Comparison of ENCODE assay signal across 8 cellular contexts in the genomic region with DNA sequence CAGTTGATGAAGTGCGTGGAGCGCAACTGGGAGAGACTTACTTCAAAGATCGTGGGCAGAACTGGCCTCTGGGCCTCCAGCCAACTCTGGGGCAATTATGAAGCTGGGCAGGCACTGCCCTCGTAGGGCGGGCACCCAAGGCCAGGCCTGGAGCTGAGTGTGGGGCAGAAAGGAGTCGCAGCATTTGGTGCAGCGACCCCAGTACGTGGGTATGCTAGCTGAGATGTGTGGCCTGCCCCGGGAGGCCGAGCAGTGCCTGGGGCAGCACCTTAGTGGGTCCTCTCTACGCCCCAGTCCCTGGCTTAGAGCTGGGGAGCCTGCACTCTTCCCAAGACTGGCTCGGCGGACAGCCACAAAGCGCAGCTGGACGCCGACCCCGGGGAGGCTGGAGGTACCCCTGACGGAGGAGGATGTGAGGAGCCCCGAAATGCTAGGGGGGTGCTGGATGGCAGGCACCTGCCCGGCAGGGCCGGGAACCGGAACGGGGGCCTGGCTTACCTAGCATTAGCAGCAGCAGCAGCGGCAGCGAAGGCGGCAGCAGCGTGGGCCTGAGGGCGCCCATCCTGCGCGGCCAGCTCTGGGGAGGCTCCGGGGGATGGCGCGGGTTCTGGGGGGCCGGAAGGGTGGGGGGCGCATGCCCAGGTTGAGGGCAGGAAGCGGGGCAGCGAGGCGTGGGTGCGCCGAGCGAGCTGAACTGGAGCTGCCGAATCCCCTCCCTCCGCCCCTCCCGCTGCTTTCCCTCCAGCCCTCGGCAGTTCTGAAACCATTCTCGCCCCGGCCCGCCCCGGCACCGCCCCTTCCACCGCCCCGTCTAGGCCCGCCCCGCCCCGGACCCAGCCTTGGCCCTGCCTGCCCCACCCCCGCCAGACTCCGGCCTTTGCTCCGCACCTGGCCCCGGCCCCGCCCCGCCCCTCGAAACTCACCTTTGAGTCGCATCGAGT. TPM values are rescaled to one million over a fixed set of nuclear protein-coding genes. Genes with fewer than 3 reads are reported as not detected.
DNase-seq lines count a peak whose midpoint lies in the region; ATAC-seq and TF ChIP-seq lines count a peak whose summit lies in the region.

A gene with protein sequence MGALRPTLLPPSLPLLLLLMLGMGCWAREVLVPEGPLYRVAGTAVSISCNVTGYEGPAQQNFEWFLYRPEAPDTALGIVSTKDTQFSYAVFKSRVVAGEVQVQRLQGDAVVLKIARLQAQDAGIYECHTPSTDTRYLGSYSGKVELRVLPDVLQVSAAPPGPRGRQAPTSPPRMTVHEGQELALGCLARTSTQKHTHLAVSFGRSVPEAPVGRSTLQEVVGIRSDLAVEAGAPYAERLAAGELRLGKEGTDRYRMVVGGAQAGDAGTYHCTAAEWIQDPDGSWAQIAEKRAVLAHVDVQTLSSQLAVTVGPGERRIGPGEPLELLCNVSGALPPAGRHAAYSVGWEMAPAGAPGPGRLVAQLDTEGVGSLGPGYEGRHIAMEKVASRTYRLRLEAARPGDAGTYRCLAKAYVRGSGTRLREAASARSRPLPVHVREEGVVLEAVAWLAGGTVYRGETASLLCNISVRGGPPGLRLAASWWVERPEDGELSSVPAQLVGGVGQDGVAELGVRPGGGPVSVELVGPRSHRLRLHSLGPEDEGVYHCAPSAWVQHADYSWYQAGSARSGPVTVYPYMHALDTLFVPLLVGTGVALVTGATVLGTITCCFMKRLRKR (minus strand): TSS at position 709 of the 941 bp plus-strand sequence. CDS start 147 bp downstream, at position 562.

- CTCF ChIA-PET in CD4-positive, alpha-beta memory T cell (lab: Charles Lee; ENCODE audit: partially characterized antibody) = interaction anchor here (0.7 to 6.1 kb wide), 8 partner anchors 12 to 278 kb away, joined by 3 to 83 read pairs (median 6); partner anchors contain the start of gene KCNJ9

- intact Hi-C loops in CD4-positive, alpha-beta memory T cell (cut with micrococcal nuclease) = loop anchor here (1.0 to 10.0 kb wide), 6 partner anchors 13 to 1293 kb away; partner anchors contain the start of genes PIGM, TAGLN2, UFC1 and USP21
- intact Hi-C loops in natural killer cell (cut with micrococcal nuclease) = loop anchor here (2.0 kb wide), 1 partner anchor 13 kb away; no protein-coding TSS in a partner anchor

- TF ChIP-seq CTCF in Peyer's patch (IDR thresholded peaks at IDR 0.05) = no peak
- no peak for TF ChIP-seq CTCF in natural killer cell (IDR thresholded peaks at IDR 0.05)

- peak within 1 kb of the TSS; percentile 81 to 84 for H3K4me3 ChIP-seq in CD4-positive, alpha-beta memory T cell (ENCODE audit: low read length in 2 of 2)
- H3K4me3 ChIP-seq in HUES64 (ENCODE audit: low read length) (peak within 1 kb of the TSS; percentile 73), Peyer's patch (peak within 1 kb of the TSS; percentile 73 to 94 (median 85))

- H3K4me3 Mint-ChIP-seq in CD4-positive, alpha-beta memory T cell = peak within 1 kb of the TSS; percentile 85 to 92 (median 89)
- peak within 1 kb of the TSS; percentile 84 to 94 for H3K4me3 Mint-ChIP-seq in activated T-cell treated with anti-CD3 and anti-CD28 coated beads, Interleukin-2, amount 50 U/mL, for 72 hours
- peak within 1 kb of the TSS; percentile 95 for H3K4me3 Mint-ChIP-seq in natural killer cell

- no peaks in the 10 kb centered on the region for H3K9me3 ChIP-seq in CD4-positive, alpha-beta memory T cell (ENCODE audit: control insufficient read depth in 1 of 2, low read length in 2 of 2)
- H3K9me3 ChIP-seq in HUES64 (ENCODE audit: insufficient read depth, low read depth, low read length) (no peaks in the 10 kb centered on the region), Peyer's patch (no peaks in the 10 kb centered on the region)

- H3K36me3 Mint-ChIP-seq in CD4-positive, alpha-beta memory T cell = peaks cover 0 to 34% of the 10 kb centered on the region in 2 donors
- no peaks in the 10 kb centered on the region for H3K36me3 Mint-ChIP-seq in activated T-cell treated with anti-CD3 and anti-CD28 coated beads, Interleukin-2, amount 50 U/mL, for 72 hours (ENCODE audit: insufficient read depth in 2 of 2)
- H3K36me3 Mint-ChIP-seq in natural killer cell = no peaks in the 10 kb centered on the region

- peak within 1 kb of the TSS; percentile 46 for H3K9ac ChIP-seq in HUES64 (ENCODE audit: low read depth, low read length)

- H3K9me3 Mint-ChIP-seq in CD4-positive, alpha-beta memory T cell = no peaks in the 10 kb centered on the region
- H3K9me3 Mint-ChIP-seq in activated T-cell treated with anti-CD3 and anti-CD28 coated beads, Interleukin-2, amount 50 U/mL, for 72 hours = no peaks in the 10 kb centered on the region
- H3K9me3 Mint-ChIP-seq in natural killer cell = no peaks in the 10 kb centered on the region

- peak within 1 kb of the TSS; percentile 93 to 98 (median 97) for H3K27ac Mint-ChIP-seq in CD4-positive, alpha-beta memory T cell
- H3K27ac Mint-ChIP-seq in activated T-cell treated with anti-CD3 and anti-CD28 coated beads, Interleukin-2, amount 50 U/mL, for 72 hours = peak within 1 kb of the TSS; percentile 82
- peak within 1 kb of the TSS; percentile 84 to 89 for H3K27ac Mint-ChIP-seq in natural killer cell

- peaks cover 14% of the 10 kb centered on the region for H3K36me3 ChIP-seq in CD4-positive, alpha-beta memory T cell (ENCODE audit: insufficient read depth, low read length)
- H3K36me3 ChIP-seq in HUES64 (ENCODE audit: insufficient read depth, low read length) = peaks cover 18% of the 10 kb centered on the region
- peaks cover 0 to 13% (median 0%) of the 10 kb centered on the region in 3 donors for H3K36me3 ChIP-seq in Peyer's patch

- peaks cover 59% of the 10 kb centered on the region for H3K4me1 ChIP-seq in CD4-positive, alpha-beta memory T cell (ENCODE audit: insufficient read depth, low read length)
- H3K4me1 ChIP-seq in HUES64 (ENCODE audit: insufficient read depth, low read length) = peaks cover 34% of the 10 kb centered on the region
- H3K4me1 ChIP-seq in Peyer's patch = peaks cover 5 to 66% (median 22%) of the 10 kb centered on the region in 4 donors

- 5% methylated on average over 57 of the region's 64 CpGs for WGBS in HUES64

- H3K27ac ChIP-seq in CD4-positive, alpha-beta memory T cell (ENCODE audit: low read depth, low read length) = peak within 1 kb of the TSS; percentile 96
- H3K27ac ChIP-seq in HUES64 (ENCODE audit: low read depth, low read length) (peak within 1 kb of the TSS; percentile 38; the same call in 1 of the 2 replicates), Peyer's patch (peak within 1 kb of the TSS; percentile 90 to 98 (median 92))

- ATAC-seq in GM21360 (IDR thresholded peaks at IDR 0.05; ENCODE audit: unreplicated experiment) (peak; percentile 41), natural killer cell (peak; percentile 59 to 83 (median 69))
- peak; percentile 70 to 72 for ATAC-seq in activated T-cell treated with anti-CD3 and anti-CD28 coated beads, Interleukin-2, amount 50 U/mL, for 72 hours (replicated peaks in 1 of 2)
- peak; percentile 65 for ATAC-seq in stimulated activated naive CD8-positive, alpha-beta T cell treated with anti-CD3 and anti-CD28 coated beads, Interleukin-15, Interleukin-2, amounts not matched to agents 100 U/mL and 50 U/mL, for 24 hours

- TF ChIP-seq POLR2A in Peyer's patch (IDR thresholded peaks at IDR 0.05) = peak; percentile 43 to 80

- POLR2A ChIA-PET in CD4-positive, alpha-beta memory T cell (lab: Charles Lee; ENCODE audit: partially characterized antibody) = interaction anchor here (0.8 to 4.8 kb wide), 10 partner anchors 12 to 193 kb away, joined by 3 to 51 read pairs (median 12); partner anchors contain the start of genes DCAF8, PEX19, PIGM and TAGLN2

- H3K4me1 Mint-ChIP-seq in CD4-positive, alpha-beta memory T cell = peaks cover 26 to 67% (median 47%) of the 10 kb centered on the region in 4 donors
- H3K4me1 Mint-ChIP-seq in activated T-cell treated with anti-CD3 and anti-CD28 coated beads, Interleukin-2, amount 50 U/mL, for 72 hours (ENCODE audit: low read depth) = peaks cover 42% of the 10 kb centered on the region
- H3K4me1 Mint-ChIP-seq in natural killer cell = peaks cover 36 to 56% of the 10 kb centered on the region in 2 donors

- H3K27me3 Mint-ChIP-seq in CD4-positive, alpha-beta memory T cell = peaks cover 0 to 2% of the 10 kb centered on the region in 2 donors
- no peaks in the 10 kb centered on the region for H3K27me3 Mint-ChIP-seq in activated T-cell treated with anti-CD3 and anti-CD28 coated beads, Interleukin-2, amount 50 U/mL, for 72 hours (ENCODE audit: low read depth)
- peaks cover 0 to 2% of the 10 kb centered on the region in 2 donors for H3K27me3 Mint-ChIP-seq in natural killer cell (ENCODE audit: low read depth in 2 of 2)

- no peaks in the 10 kb centered on the region for H3K27me3 ChIP-seq in CD4-positive, alpha-beta memory T cell (ENCODE audit: insufficient read depth, low read length)
- H3K27me3 ChIP-seq in HUES64 (ENCODE audit: insufficient read depth, low read length) (peaks cover 10% of the 10 kb centered on the region; the same call in 1 of the 2 replicates), Peyer's patch (no peaks in the 10 kb centered on the region)

- peak; percentile 89 to 92 (median 91) for DNase-seq in CD4-positive, alpha-beta memory T cell
- DNase-seq in Peyer's patch (peak; percentile 90 to 97 (median 97)), fibroblast of gingiva (ENCODE audit: low read depth) (peak; percentile 81), natural killer cell (peak; percentile 81)
- peak; percentile 93 to 94 for DNase-seq in activated T-cell treated with anti-CD3 and anti-CD28 coated beads, Interleukin-2, amount 50 U/mL, for 72 hours
- peak; percentile 95 for DNase-seq in stimulated activated naive CD8-positive, alpha-beta T cell treated with anti-CD3 and anti-CD28 coated beads, Interleukin-15, Interleukin-2, amounts not matched to agents 100 U/mL and 50 U/mL, for 24 hours

RNA-seq across cellular contexts. Expression of the gene that starts here (rescaled TPM):
- total RNA-seq in CD4-positive, alpha-beta memory T cell = 10 to 100 TPM; 48.8 to 51.2 TPM
- polyA plus RNA-seq in CD4-positive, alpha-beta memory T cell = 10 to 100 TPM; 36.8 to 46.9 TPM
- 45.0 TPM for polyA plus RNA-seq in HUES64 (2013, experiment 1 of 2)
- polyA plus RNA-seq in HUES64 (2013, experiment 2 of 2) = 45.5 TPM
- total RNA-seq in Peyer's patch (10 to 100 TPM; 20.6 to 65.3 (median 38.9) TPM), natural killer cell (10 to 100 TPM; 26.3 to 35.3 (median 32.1) TPM)
- 10 to 100 TPM; 26.3 to 32.0 TPM for total RNA-seq in activated T-cell treated with anti-CD3 and anti-CD28 coated beads, Interleukin-2, amount 50 U/mL, for 72 hours

Comparison
In these comparisons a context has a peak if more than half of its experiments do, and no peak if none do; other contexts are left out.
1. Peak in every context shown above with its lines: DNase-seq, ATAC-seq, H3K4me3 ChIP-seq and H3K27ac ChIP-seq.
2. H3K27ac ChIP-seq: peak in every context shown above with its lines; median percentile 96 in CD4-positive, alpha-beta memory T cell; 92 in Peyer's patch; 38 in HUES64.